In the genomic region with DNA sequence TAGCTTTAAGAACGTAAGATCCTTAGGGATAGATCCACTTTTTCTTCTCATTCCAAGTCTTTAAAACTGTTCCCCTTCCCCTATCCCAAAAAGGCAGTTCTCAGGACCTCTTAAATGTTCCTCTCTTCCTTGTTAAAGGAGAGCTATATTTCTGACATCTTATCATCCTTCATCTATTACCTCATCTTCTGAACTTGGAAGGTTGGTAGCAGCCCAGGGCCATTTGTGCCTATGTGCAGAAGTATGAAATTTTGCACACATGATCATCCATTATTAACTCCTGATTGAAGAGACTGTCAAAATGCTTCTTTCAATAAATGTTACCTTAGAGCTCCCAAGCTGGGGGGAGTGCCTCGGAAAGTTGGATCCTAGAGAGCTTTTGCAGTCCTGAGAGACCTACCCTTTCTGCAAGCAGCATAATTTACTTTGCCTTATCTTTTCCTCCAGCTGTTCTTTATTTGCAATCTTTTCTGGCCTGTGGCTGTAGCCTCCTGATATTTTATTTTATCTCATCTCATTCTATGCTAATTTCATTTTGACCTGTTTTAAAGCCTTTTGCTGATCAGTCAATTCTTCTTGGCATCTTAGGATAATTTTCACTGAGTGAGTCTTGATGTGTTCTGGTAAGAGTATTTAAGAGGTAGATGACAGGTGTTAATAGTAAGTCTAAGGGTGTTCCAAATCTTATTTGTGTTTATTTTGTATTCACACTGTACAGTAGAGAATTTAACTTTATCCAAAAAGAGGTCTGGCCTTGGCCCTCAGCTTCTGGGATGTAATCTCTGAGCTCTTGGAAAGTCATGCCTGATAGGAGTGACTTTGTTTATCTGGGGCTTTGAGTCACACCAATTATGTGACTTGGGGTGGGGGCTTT, we compare ENCODE assay signal across 21 cellular contexts.
DNase-seq lines count a peak whose midpoint lies in the region; ATAC-seq and TF ChIP-seq lines count a peak whose summit lies in the region.
"Had no signal": no experiment of that assay in that cellular context is flagged by ENCODE, and none has a peak within 500 bp of the region (broad histone marks: within the 10 kb centered on the region; RNA-seq: fewer than 3 reads in every experiment).

No MANE protein-coding gene starts in this region.

- DNase-seq in heart left ventricle: no peak
- no peak for DNase-seq in Right ventricle myocardium superior
- no peak for DNase-seq in ascending aorta (ENCODE audit: low spot score in 2 of 2)
- no peak for DNase-seq in thoracic aorta (ENCODE audit: low spot score)
- DNase-seq in NK-92 (lab: John Stamatoyannopoulos, UW; ENCODE audit: unreplicated experiment): no peak
- DNase-seq in NCI-H1436 treated with DMSO at 0.1 percent for 48 hours (lab: John Stamatoyannopoulos, UW): no peak
- DNase-seq: 8988T; activated T-cell treated with anti-CD3 and anti-CD28 coated beads, Interleukin-2, amount 50 U/mL, for 4 hours; Calu3; DMS79 treated with DMSO at 0.1 percent for 48 hours; GF-D8; mesenchymal stem cell; occipital lobe; stimulated activated CD4-positive, alpha-beta T cell treated with anti-CD3 and anti-CD28 coated beads, Interleukin-15, amount 100 ng/mL, for 24 hours; stimulated activated CD4-positive, alpha-beta T cell treated with anti-CD3 and anti-CD28 coated beads, Interleukin-4, amount 100 ng/mL, for 4 hours; substantia nigra; T-cell had no signal

- H3K27ac ChIP-seq in heart left ventricle (peak overlapping the region in 8 of 12 donors; percentile 22 to 89 (median 80)), ascending aorta (peak overlapping the region; percentile 58 to 73), gastroesophageal sphincter (peak overlapping the region; percentile 37 to 97 (median 88)), thoracic aorta (peak overlapping the region; percentile 64 to 90)
- H3K27ac ChIP-seq: C4-2B had no signal

- peaks cover 0 to 79% (median 60%) of the 10 kb centered on the region in 12 donors for H3K4me1 ChIP-seq in heart left ventricle
- peaks cover 17 to 65% of the 10 kb centered on the region in 2 donors for H3K4me1 ChIP-seq in ascending aorta
- peaks cover 8 to 100% (median 17%) of the 10 kb centered on the region in 3 donors for H3K4me1 ChIP-seq in gastroesophageal sphincter
- peaks cover 21 to 98% of the 10 kb centered on the region in 2 donors for H3K4me1 ChIP-seq in thoracic aorta (ENCODE audit: control insufficient read depth in 1 of 2, low read depth in 2 of 2)

- H3K27me3 ChIP-seq in heart left ventricle (no peaks in the 10 kb centered on the region), ascending aorta (no peaks in the 10 kb centered on the region), gastroesophageal sphincter (no peaks in the 10 kb centered on the region), thoracic aorta (replicated peaks; ENCODE audit: insufficient read depth) (no peaks in the 10 kb centered on the region)

- H3K36me3 ChIP-seq in heart left ventricle: peaks cover 0 to 78% (median 18%) of the 10 kb centered on the region in 9 donors
- peaks cover 86 to 95% of the 10 kb centered on the region in 2 donors for H3K36me3 ChIP-seq in ascending aorta
- peaks cover 4 to 93% of the 10 kb centered on the region in 2 donors for H3K36me3 ChIP-seq in gastroesophageal sphincter
- peaks cover 67% of the 10 kb centered on the region for H3K36me3 ChIP-seq in thoracic aorta

- H3K9me3 ChIP-seq in heart left ventricle (no peaks in the 10 kb centered on the region), ascending aorta (no peaks in the 10 kb centered on the region), gastroesophageal sphincter (no peaks in the 10 kb centered on the region), thoracic aorta (no peaks in the 10 kb centered on the region)

- ATAC-seq in heart left ventricle (no peak), Right ventricle myocardium superior (ENCODE audit: poor library complexity) (no peak), gastroesophageal sphincter (no peak), thoracic aorta (ENCODE audit: insufficient number of reproducible peaks, low FRiP score, low read depth) (no peak), HG02973 (IDR thresholded peaks at IDR 0.05; ENCODE audit: unreplicated experiment) (no peak)
- ATAC-seq: activated T-cell treated with anti-CD3 and anti-CD28 coated beads, Interleukin-2, amount 50 U/mL, for 4 hours; left lobe of liver; T-cell had no signal

- TF ChIP-seq POLR2A in heart left ventricle (IDR thresholded peaks at IDR 0.05) (no peak), gastroesophageal sphincter (IDR thresholded peaks at IDR 0.05) (no peak)

- WGBS in heart left ventricle, 4 donors: 47 to 67% (median 49%) methylated on average over 2 of the region's 2 CpGs
- WGBS in gastroesophageal sphincter (ENCODE audit: low coverage in 1 of 2), 2 donors: 32 to 39% methylated on average over 2 of the region's 2 CpGs

- TF ChIP-seq CTCF in heart left ventricle (IDR thresholded peaks at IDR 0.05): no peak
- no peak for TF ChIP-seq CTCF in ascending aorta (IDR thresholded peaks at IDR 0.05)
- no peak for TF ChIP-seq CTCF in gastroesophageal sphincter (IDR thresholded peaks at IDR 0.05)
- no peak for TF ChIP-seq CTCF in thoracic aorta (IDR thresholded peaks at IDR 0.05)

- H3K4me3 ChIP-seq in heart left ventricle (no peak overlapping the region), ascending aorta (no peak overlapping the region), gastroesophageal sphincter (no peak overlapping the region), thoracic aorta (no peak overlapping the region)

- intact Hi-C loops in heart left ventricle (cut with DNase I): loop anchor here in 5 of 10 donors (5.0 to 10.0 kb wide), 5 partner anchors 44 to 139 kb away; partner anchors contain the start of gene SORBS1 (in 1 of the 5)
- intact Hi-C loops in Right ventricle myocardium superior (cut with DNase I): no loop called here
- intact Hi-C loops in ascending aorta (cut with DNase I): no loop called here

- TF ChIP-seq EP300 in gastroesophageal sphincter (IDR thresholded peaks at IDR 0.05): no peak
